9 cellular contexts compared by ENCODE assay signal in genomic region chr5:83472213-83472507, GRCh38. TPM values are rescaled to one million over a fixed set of nuclear protein-coding genes. Genes with fewer than 3 reads are reported as not detected.
A peak's percentile ranks its signal among the peaks of the same experiment; 100 is the strongest.
DNase-seq lines count a peak whose midpoint lies in the region; ATAC-seq, FAIRE-seq and TF ChIP-seq lines count a peak whose summit lies in the region.
"Had no signal": no experiment of that assay in that cellular context is flagged by ENCODE, and none has a peak within 500 bp of the region (broad histone marks: within the 10 kb centered on the region; RNA-seq: fewer than 3 reads in every experiment).

No MANE protein-coding gene starts in this region.

- H3K27me3 ChIP-seq in iPS-15b (ENCODE audit: control insufficient read depth, insufficient read depth, low read length) (no peaks in the 10 kb centered on the region), stomach (peaks cover 8 to 93% (median 57%) of the 10 kb centered on the region in 3 donors)

- H3K4me3 ChIP-seq in iPS-15b (ENCODE audit: low read depth, low read length): peak overlapping the region; percentile 83
- H3K4me3 ChIP-seq in stomach: peak overlapping the region; percentile 38 to 54 (median 49)
- H3K4me3 ChIP-seq: BLaER1 treated with 17β-estradiol and CSF1 and Interleukin-3, amounts not matched to agents 10 nM and 100 nM had no signal

- no peak for ATAC-seq in activated CD8-positive, alpha-beta T cell treated with anti-CD3 and anti-CD28 coated beads for 36 hours

- no peak overlapping the region for H3K27ac Mint-ChIP-seq in activated CD8-positive, alpha-beta T cell treated with anti-CD3 and anti-CD28 coated beads for 36 hours

- no peak for TF ChIP-seq CTCF in activated CD8-positive, alpha-beta T cell treated with anti-CD3 and anti-CD28 coated beads for 36 hours (IDR thresholded peaks at IDR 0.05)
- TF ChIP-seq CTCF in stomach (IDR thresholded peaks at IDR 0.05): no peak

- no peak for TF ChIP-seq EP300 in stomach (IDR thresholded peaks at IDR 0.05)

- peak overlapping the region; percentile 16 to 83 (median 71) for H3K27ac ChIP-seq in stomach
- H3K27ac ChIP-seq: BLaER1 treated with 17β-estradiol and CSF1 and Interleukin-3, amounts not matched to agents 10 nM and 100 nM had no signal

- H3K4me1 Mint-ChIP-seq in activated CD8-positive, alpha-beta T cell treated with anti-CD3 and anti-CD28 coated beads for 36 hours (ENCODE audit: low read depth): peaks cover 31% of the 10 kb centered on the region

- TF ChIP-seq POLR2A in stomach (IDR thresholded peaks at IDR 0.05): no peak

- H3K36me3 Mint-ChIP-seq in activated CD8-positive, alpha-beta T cell treated with anti-CD3 and anti-CD28 coated beads for 36 hours (ENCODE audit: low read depth): no peaks in the 10 kb centered on the region

- peaks cover 80% of the 10 kb centered on the region for H3K27me3 Mint-ChIP-seq in activated CD8-positive, alpha-beta T cell treated with anti-CD3 and anti-CD28 coated beads for 36 hours

- no peaks in the 10 kb centered on the region for H3K9me3 Mint-ChIP-seq in activated CD8-positive, alpha-beta T cell treated with anti-CD3 and anti-CD28 coated beads for 36 hours

- intact Hi-C loops in activated CD8-positive, alpha-beta T cell treated with anti-CD3 and anti-CD28 coated beads for 36 hours (cut with micrococcal nuclease): loop anchor here (10.0 kb wide), 1 partner anchor 397 kb away; the partner anchor contains the start of genes TMEM167A and XRCC4
- intact Hi-C loops in stomach (cut with DNase I; ENCODE audit: low total_unique reads): no loop called here

- 1 to 7% (median 2%) methylated on average over 5 of the region's 5 CpGs for WGBS in stomach, 5 donors

- DNase-seq in NCI-H2227 treated with DMSO at 0.1 percent for 48 hours (lab: John Stamatoyannopoulos, UW) (peak; percentile 24), NCI-H2227 (lab: John Stamatoyannopoulos, UW; ENCODE audit: unreplicated experiment) (no peak), stomach (no peak), NCI-H1105 (lab: John Stamatoyannopoulos, UW) (no peak), RCC 7860 (ENCODE audit: low spot score) (no peak)
- no peak for DNase-seq in activated CD8-positive, alpha-beta T cell treated with anti-CD3 and anti-CD28 coated beads for 36 hours
- no peak for DNase-seq in stimulated activated CD4-positive, alpha-beta T cell treated with anti-CD3 and anti-CD28 coated beads, Interleukin-4, amount 100 ng/mL, for 1 hour

- no peaks in the 10 kb centered on the region for H3K36me3 ChIP-seq in iPS-15b (ENCODE audit: control insufficient read depth, insufficient read depth, low read length)
- no peaks in the 10 kb centered on the region for H3K36me3 ChIP-seq in stomach
- H3K36me3 ChIP-seq: BLaER1 treated with 17β-estradiol and CSF1 and Interleukin-3, amounts not matched to agents 10 nM and 100 nM had no signal

- peaks cover 27% of the 10 kb centered on the region for H3K4me1 ChIP-seq in iPS-15b (ENCODE audit: control insufficient read depth, insufficient read depth, low read length)
- H3K4me1 ChIP-seq in stomach: peaks cover 28 to 52% (median 41%) of the 10 kb centered on the region in 4 donors
- H3K4me1 ChIP-seq: BLaER1 treated with 17β-estradiol and CSF1 and Interleukin-3, amounts not matched to agents 10 nM and 100 nM had no signal

- no peaks in the 10 kb centered on the region for H3K9me3 ChIP-seq in iPS-15b (ENCODE audit: control insufficient read depth, insufficient read depth, low read length)
- no peaks in the 10 kb centered on the region for H3K9me3 ChIP-seq in stomach

- no peak for FAIRE-seq in RCC 7860 (lab: Jason Lieb, UNC)

- POLR2A ChIA-PET in activated CD8-positive, alpha-beta T cell treated with anti-CD3 and anti-CD28 coated beads for 36 hours (lab: Charles Lee): interaction anchor here (0.5 kb wide), 2 partner anchors 133 to 825 kb away, joined by 3 read pairs; no protein-coding TSS in a partner anchor

- peak overlapping the region; percentile 68 for H3K9ac ChIP-seq in iPS-15b (ENCODE audit: low read depth, low read length)
- H3K9ac ChIP-seq: BLaER1 treated with 17β-estradiol and CSF1 and Interleukin-3, amounts not matched to agents 10 nM and 100 nM had no signal

- CTCF ChIA-PET in activated CD8-positive, alpha-beta T cell treated with anti-CD3 and anti-CD28 coated beads for 36 hours (lab: Charles Lee): interaction anchor here (0.9 kb wide), 1 partner anchor 42 kb away, joined by 3 read pairs; no protein-coding TSS in a partner anchor

- H3K4me3 Mint-ChIP-seq in activated CD8-positive, alpha-beta T cell treated with anti-CD3 and anti-CD28 coated beads for 36 hours: peak overlapping the region; percentile 73

RNA-seq across cellular contexts. Expression of gene VCAN, which starts 0.6 kb away (rescaled TPM):
- not detected for total RNA-seq in activated CD8-positive, alpha-beta T cell treated with anti-CD3 and anti-CD28 coated beads for 36 hours
- total RNA-seq in stomach: 100 to 1,000 TPM in 1 of 5 donors, 10 to 100 TPM in 4; 10.1 to 184 (median 29.2) TPM
- polyA plus RNA-seq in stomach: 1 to 10 TPM; 1.5 to 4.7 (median 2.0) TPM

Comparison
In these comparisons a context has a peak if more than half of its experiments do, and no peak if none do; other contexts are left out.
1. RNA of gene VCAN, which starts 0.6 kb away (total RNA-seq): 10.1 to 184 TPM in stomach; not detected in activated CD8-positive, alpha-beta T cell treated with anti-CD3 and anti-CD28 coated beads for 36 hours; every median in the first group is over 10 times any median in the second.